ENCODE assay signal across 9 cellular contexts in the genomic region with DNA sequence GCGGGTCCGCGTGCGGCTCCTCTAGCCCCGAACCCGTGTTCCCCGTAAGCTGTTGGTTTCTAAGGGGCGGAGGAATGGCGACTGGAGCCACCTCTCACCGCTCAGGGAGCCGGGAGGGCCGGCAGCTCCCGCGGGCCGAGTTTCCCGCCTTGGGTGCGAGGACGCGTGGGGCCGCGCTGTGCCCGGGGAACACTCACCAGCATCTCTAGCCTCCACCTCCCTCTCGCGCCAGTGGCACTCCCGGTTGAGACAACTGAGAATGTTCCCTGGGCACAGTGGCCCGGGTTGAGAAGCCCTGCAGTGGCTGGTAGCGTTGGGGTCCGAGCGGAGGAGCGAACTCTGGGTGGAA. TPM values are rescaled to one million over a fixed set of nuclear protein-coding genes. Genes with fewer than 3 reads are reported as not detected.
DNase-seq lines count a peak whose midpoint lies in the region; ATAC-seq and TF ChIP-seq lines count a peak whose summit lies in the region.
"Had no signal": no experiment of that assay in that cellular context is flagged by ENCODE, and none has a peak within 500 bp of the region (broad histone marks: within the 10 kb centered on the region; RNA-seq: fewer than 3 reads in every experiment).

No MANE protein-coding gene starts in this region.

- H3K36me3 Mint-ChIP-seq in memory B cell, result peaks cover 8% of the 10 kb centered on the region

- peak overlapping the region; percentile 99 for H3K27ac Mint-ChIP-seq in memory B cell

- peaks cover 0 to 6% of the 10 kb centered on the region in 2 donors for H3K4me1 ChIP-seq in uterus

- H3K27me3 Mint-ChIP-seq in memory B cell, result no peaks in the 10 kb centered on the region

- H3K36me3 ChIP-seq in MG63, result peaks cover 46% of the 10 kb centered on the region
- no peaks in the 10 kb centered on the region for H3K36me3 ChIP-seq in uterus

- no peak for TF ChIP-seq CTCF in choroid plexus epithelial cell (conservative IDR thresholded peaks at IDR 0.05; ENCODE audit: low read depth, low read length)
- no peak for TF ChIP-seq CTCF in uterus (IDR thresholded peaks at IDR 0.05)

- H3K27ac ChIP-seq in uterus, result peak overlapping the region; percentile 74 to 90

- peak overlapping the region; percentile 96 for H3K4me3 Mint-ChIP-seq in memory B cell

- H3K9me3 ChIP-seq in MG63 (no peaks in the 10 kb centered on the region), uterus (no peaks in the 10 kb centered on the region)

- peak overlapping the region; percentile 99 for H3K4me3 ChIP-seq in MG63
- peak overlapping the region; percentile 74 for H3K4me3 ChIP-seq in choroid plexus epithelial cell (ENCODE audit: low read depth, low read length)
- peak overlapping the region; percentile 64 to 65 for H3K4me3 ChIP-seq in uterus

- no peaks in the 10 kb centered on the region for H3K9me3 Mint-ChIP-seq in memory B cell

- peak; percentile 4 for ATAC-seq in memory B cell (ENCODE audit: low read depth)

- peak; percentile 50 for DNase-seq in NCI-H2196 (lab: John Stamatoyannopoulos, UW; ENCODE audit: unreplicated experiment)
- DNase-seq in NCI-H2196 treated with DMSO at 0.1 percent for 48 hours (lab: John Stamatoyannopoulos, UW; ENCODE audit: unreplicated experiment), result no peak
- DNase-seq in MG63, result no peak
- DNase-seq in choroid plexus epithelial cell (ENCODE audit: low read depth), result no peak
- no peak for DNase-seq in memory B cell (ENCODE audit: low spot score in 2 of 2)
- no peak for DNase-seq in uterus
- no peak for DNase-seq in NCI-H1930 (lab: John Stamatoyannopoulos, UW)
- no peak for DNase-seq in stimulated activated CD4-positive, alpha-beta T cell treated with anti-CD3 and anti-CD28 coated beads, Interleukin-4, amount 100 ng/mL, for 1 hour

- peaks cover 16% of the 10 kb centered on the region for H3K4me1 Mint-ChIP-seq in memory B cell

- TF ChIP-seq POLR2A in uterus (IDR thresholded peaks at IDR 0.05), result no peak

- no peaks in the 10 kb centered on the region for H3K27me3 ChIP-seq in MG63
- H3K27me3 ChIP-seq in uterus, result no peaks in the 10 kb centered on the region

- intact Hi-C loops in uterus (cut with DNase I; ENCODE audit: low total_unique reads), result no loop called here

RNA-seq across cellular contexts. Expression of a gene that starts 0.6 kb away (rescaled TPM):
- 21.2 and 48.7 TPM in 2 replicates for total RNA-seq in MG63 (2014; rRNA removed; shearing (Covaris generic); ENCODE audit: low replicate concordance)
- total RNA-seq in uterus, result 10 to 100 TPM in 3 of 4 donors, 1 to 10 TPM in 1; 4.9 to 59.1 (median 39.0) TPM

RNA-seq across cellular contexts. Expression of a gene that starts 5.0 kb away (rescaled TPM):
- not detected in 2 replicates for total RNA-seq in MG63 (2014; rRNA removed; shearing (Covaris generic); ENCODE audit: low replicate concordance)
- under 1 TPM in 2 of 4 donors, not detected in 2; 0.28 to 0.52 TPM for total RNA-seq in uterus
- total RNA-seq: Daoy had no signal

RNA-seq across cellular contexts. Expression of a gene that starts 18.9 kb away (rescaled TPM):
- 32.7 and 115 TPM in 2 replicates for total RNA-seq in MG63 (2014; rRNA removed; shearing (Covaris generic); ENCODE audit: low replicate concordance)
- total RNA-seq in uterus, result 100 to 1,000 TPM in 1 of 4 donors, 10 to 100 TPM in 3; 21.5 to 145 (median 57.2) TPM

RNA-seq across cellular contexts. Expression of a gene that starts 39.7 kb away (rescaled TPM):
- 1.7 TPM in 1 of 2 replicates, not detected in the other for total RNA-seq in MG63 (2014; rRNA removed; shearing (Covaris generic); ENCODE audit: low replicate concordance)
- total RNA-seq in uterus, result 10 to 100 TPM; 24.8 to 45.3 (median 39.3) TPM
- total RNA-seq: Daoy had no signal

RNA-seq across cellular contexts. Expression of a gene that starts 49.4 kb away (rescaled TPM):
- total RNA-seq in MG63 (2014; rRNA removed; shearing (Covaris generic); ENCODE audit: low replicate concordance), result 2.9 and 5.6 TPM in 2 replicates
- 1 to 10 TPM in 1 of 4 donors, under 1 TPM in 2, not detected in 1; 0.48 to 5.3 (median 0.51) TPM for total RNA-seq in uterus
- total RNA-seq: Daoy had no signal
